10 cellular contexts compared by ENCODE assay signal in genomic region chr6:33212857-33213165, GRCh38. TPM values are rescaled to one million over a fixed set of nuclear protein-coding genes. Genes with fewer than 3 reads are reported as not detected.
DNase-seq lines count a peak whose midpoint lies in the region; ATAC-seq, FAIRE-seq and TF ChIP-seq lines count a peak whose summit lies in the region.
"Had no signal": no experiment of that assay in that cellular context is flagged by ENCODE, and none has a peak within 500 bp of the region (broad histone marks: within the 10 kb centered on the region; RNA-seq: fewer than 3 reads in every experiment).

No MANE protein-coding gene starts in this region.

- dilution Hi-C loops in keratinocyte (cut with MboI; ENCODE audit: extremely low pct_ligation_motif_present, low sequenced_read_pairs): no loop called here

- H3K9me3 ChIP-seq in adipocyte (ENCODE audit: control insufficient read depth, low read length) (no peaks in the 10 kb centered on the region), keratinocyte (ENCODE audit: control insufficient read depth, low read depth, low read length) (no peaks in the 10 kb centered on the region), stomach (no peaks in the 10 kb centered on the region)

- no peak for FAIRE-seq in keratinocyte (lab: Jason Lieb, UNC)

- peaks cover 17% of the 10 kb centered on the region for H3K36me3 ChIP-seq in adipocyte (ENCODE audit: control insufficient read depth, insufficient read depth, low read length, severe bottlenecking)
- peaks cover 3 to 13% of the 10 kb centered on the region in 2 experiments for H3K36me3 ChIP-seq in keratinocyte (ENCODE audit: control insufficient read depth in 2 of 2, extremely low read depth in 1 of 2, insufficient read depth in 2 of 2, low read length in 2 of 2)
- H3K36me3 ChIP-seq in stomach: peaks cover 0 to 32% (median 28%) of the 10 kb centered on the region in 4 donors

- H3K79me2 ChIP-seq in keratinocyte (ENCODE audit: control insufficient read depth, insufficient read depth, low read length): no peaks in the 10 kb centered on the region

- H3K9me1 ChIP-seq in keratinocyte (ENCODE audit: control insufficient read depth, extremely low read depth, insufficient read depth, low read length): no peaks in the 10 kb centered on the region

- H4K20me1 ChIP-seq in keratinocyte (ENCODE audit: control insufficient read depth, extremely low read depth, insufficient read depth, low read length): no peaks in the 10 kb centered on the region

- ATAC-seq in HG03039 (IDR thresholded peaks at IDR 0.05; ENCODE audit: unreplicated experiment): no peak

- H3K4me1 ChIP-seq in adipocyte (ENCODE audit: control insufficient read depth, insufficient read depth, low read length) (peaks cover 16% of the 10 kb centered on the region), keratinocyte (ENCODE audit: control insufficient read depth, extremely low read depth, insufficient read depth, low read length) (peaks cover 28% of the 10 kb centered on the region), stomach (peaks cover 17 to 42% (median 29%) of the 10 kb centered on the region in 4 donors)

- intact Hi-C loops in stomach (cut with DNase I; ENCODE audit: low total_unique reads): no loop called here

- DNase-seq in NCI-H2171 treated with DMSO at 0.1 percent for 48 hours (lab: John Stamatoyannopoulos, UW): peak; percentile 44
- DNase-seq in NCI-H2171 (lab: John Stamatoyannopoulos, UW): no peak
- no peak for DNase-seq in adipocyte (ENCODE audit: low read depth)
- DNase-seq in keratinocyte (ENCODE audit: low read depth, low spot score): no peak
- DNase-seq in stomach: no peak
- no peak for DNase-seq in NCI-H1930 (lab: John Stamatoyannopoulos, UW)
- DNase-seq in inferior parietal cortex (ENCODE audit: extremely low spot score): no peak
- DNase-seq: activated CD4-positive, alpha-beta T cell treated with anti-CD3 and anti-CD28 coated beads, Interleukin-2, amount 50 U/mL, for 4 hours; NCI-H1105 had no signal

- no peak for TF ChIP-seq POLR2A in stomach (IDR thresholded peaks at IDR 0.05)

- 4 to 8% (median 6%) methylated on average over 6 of the region's 6 CpGs for WGBS in stomach, 5 donors

- H3K9ac ChIP-seq in adipocyte (ENCODE audit: low read length) (peak overlapping the region; percentile 89), keratinocyte (ENCODE audit: control insufficient read depth, extremely low read depth, insufficient read depth, low read length) (peak overlapping the region; percentile 69)

- peak overlapping the region; percentile 77 for H2AFZ ChIP-seq in keratinocyte (ENCODE audit: control insufficient read depth, low read length)

- H3K4me2 ChIP-seq in keratinocyte (ENCODE audit: control insufficient read depth, extremely low read depth, insufficient read depth, low read depth, low read length): peak overlapping the region; percentile 82

- TF ChIP-seq CTCF in keratinocyte (optimal IDR thresholded peaks at IDR 0.05 in 1 of 3, IDR thresholded peaks at IDR 0.05 in 1 of 3, conservative IDR thresholded peaks at IDR 0.05 in 1 of 3; ENCODE audit: extremely low read depth in 1 of 3, insufficient read depth in 2 of 3, low read length in 3 of 3) (no peak), stomach (IDR thresholded peaks at IDR 0.05) (no peak)

- TF ChIP-seq EP300 in stomach (IDR thresholded peaks at IDR 0.05): no peak

- H3K27ac ChIP-seq in keratinocyte (ENCODE audit: control insufficient read depth, insufficient read depth, low read length): no peak overlapping the region
- peak overlapping the region in 1 of 5 donors; percentile 46 for H3K27ac ChIP-seq in stomach

- peak overlapping the region; percentile 84 for H3K4me3 ChIP-seq in adipocyte (ENCODE audit: low read length)
- peak overlapping the region; percentile 31 to 64 (median 61) for H3K4me3 ChIP-seq in keratinocyte (ENCODE audit: control insufficient read depth in 2 of 3, extremely low read depth in 1 of 3, insufficient read depth in 2 of 3, low read depth in 1 of 3, low read length in 3 of 3)
- peak overlapping the region; percentile 38 to 51 (median 45) for H3K4me3 ChIP-seq in stomach

- no peaks in the 10 kb centered on the region for H3K27me3 ChIP-seq in adipocyte (replicated peaks; ENCODE audit: control insufficient read depth, insufficient read depth, low read length)
- no peaks in the 10 kb centered on the region for H3K27me3 ChIP-seq in keratinocyte (ENCODE audit: control insufficient read depth, extremely low read depth, insufficient read depth, low read length)
- H3K27me3 ChIP-seq in stomach: peaks cover 0 to 13% (median 10%) of the 10 kb centered on the region in 3 donors

RNA-seq across cellular contexts. Expression of gene RING1, which starts 4.5 kb away (rescaled TPM):
- polyA plus RNA-seq in keratinocyte (20.3 to 28.3 TPM (median 23.0 TPM) in 3 replicates), stomach (10 to 100 TPM; 35.1 to 45.4 (median 37.4) TPM)
- 5.3 TPM for polyA plus RNA-seq in keratinocyte (2011; ENCODE audit: low read depth)
- 15.0 and 20.2 TPM in 2 replicates for polyA plus RNA-seq in keratinocyte (2011; cell fraction: cytosol; rRNA removed)
- 34.1 and 40.8 TPM in 2 replicates for polyA plus RNA-seq in keratinocyte (2011; cell fraction: nucleus; rRNA removed)
- polyA plus RNA-seq in keratinocyte (2012; ENCODE audit: low replicate concordance): 22.6 and 32.8 TPM in 2 replicates
- 12.8 to 30.2 TPM (median 20.1 TPM) in 3 replicates for polyA minus RNA-seq in keratinocyte
- polyA minus RNA-seq in keratinocyte (2011; cell fraction: cytosol; rRNA and poly(A)+ RNA removed): 16.5 TPM
- 5.1 and 5.7 TPM in 2 replicates for polyA minus RNA-seq in keratinocyte (2011; cell fraction: nucleus; rRNA and poly(A)+ RNA removed)
- total RNA-seq in stomach: 100 to 1,000 TPM in 1 of 5 donors, 10 to 100 TPM in 4; 14.3 to 140 (median 20.7) TPM

RNA-seq across cellular contexts. Expression of gene HSD17B8, which starts 8.4 kb away (rescaled TPM):
- polyA plus RNA-seq in keratinocyte (18.6 to 22.1 TPM (median 20.7 TPM) in 3 replicates), stomach (10 to 100 TPM; 21.5 to 29.9 (median 24.5) TPM)
- polyA plus RNA-seq in keratinocyte (2011; ENCODE audit: low read depth): 5.3 TPM
- polyA plus RNA-seq in keratinocyte (2011; cell fraction: cytosol; rRNA removed): 13.2 and 24.1 TPM in 2 replicates
- polyA plus RNA-seq in keratinocyte (2011; cell fraction: nucleus; rRNA removed): 13.4 and 14.7 TPM in 2 replicates
- 13.9 and 18.3 TPM in 2 replicates for polyA plus RNA-seq in keratinocyte (2012; ENCODE audit: low replicate concordance)
- polyA minus RNA-seq in keratinocyte: 8.5 to 13.3 TPM (median 12.3 TPM) in 3 replicates
- polyA minus RNA-seq in keratinocyte (2011; cell fraction: cytosol; rRNA and poly(A)+ RNA removed): 12.5 TPM
- polyA minus RNA-seq in keratinocyte (2011; cell fraction: nucleus; rRNA and poly(A)+ RNA removed): 2.0 and 3.7 TPM in 2 replicates
- 10 to 100 TPM in 2 of 5 donors, 1 to 10 TPM in 2, not detected in 1; 8.0 to 24.8 (median 14.5) TPM for total RNA-seq in stomach

RNA-seq across cellular contexts. Expression of gene SLC39A7, which starts 12.1 kb away (rescaled TPM):
- 47.6 to 68.6 TPM (median 54.0 TPM) in 3 replicates for polyA plus RNA-seq in keratinocyte
- polyA plus RNA-seq in keratinocyte (2011; ENCODE audit: low read depth): 23.5 TPM
- 28.0 and 32.5 TPM in 2 replicates for polyA plus RNA-seq in keratinocyte (2011; cell fraction: cytosol; rRNA removed)
- 126 and 135 TPM in 2 replicates for polyA plus RNA-seq in keratinocyte (2011; cell fraction: nucleus; rRNA removed)
- polyA plus RNA-seq in keratinocyte (2012; ENCODE audit: low replicate concordance): 48.9 and 98.3 TPM in 2 replicates
- polyA minus RNA-seq in keratinocyte: 36.1 to 86.7 TPM (median 50.6 TPM) in 3 replicates
- 17.3 TPM for polyA minus RNA-seq in keratinocyte (2011; cell fraction: cytosol; rRNA and poly(A)+ RNA removed)
- polyA minus RNA-seq in keratinocyte (2011; cell fraction: nucleus; rRNA and poly(A)+ RNA removed): 40.8 and 62.0 TPM in 2 replicates
- 100 to 1,000 TPM in 1 of 5 donors, 10 to 100 TPM in 3, 1 to 10 TPM in 1; 9.3 to 119 (median 75.8) TPM for total RNA-seq in stomach
- 10 to 100 TPM; 33.6 to 59.8 (median 54.5) TPM for polyA plus RNA-seq in stomach

RNA-seq across cellular contexts. Expression of gene RXRB, which starts 12.3 kb away (rescaled TPM):
- polyA plus RNA-seq in keratinocyte: 23.2 to 32.4 TPM (median 25.7 TPM) in 3 replicates
- 4.9 TPM for polyA plus RNA-seq in keratinocyte (2011; ENCODE audit: low read depth)
- polyA plus RNA-seq in keratinocyte (2011; cell fraction: cytosol; rRNA removed): 14.6 and 15.3 TPM in 2 replicates
- 62.1 and 65.8 TPM in 2 replicates for polyA plus RNA-seq in keratinocyte (2011; cell fraction: nucleus; rRNA removed)
- polyA plus RNA-seq in keratinocyte (2012; ENCODE audit: low replicate concordance): 22.3 and 24.5 TPM in 2 replicates
- 30.8 to 33.3 TPM (median 32.9 TPM) in 3 replicates for polyA minus RNA-seq in keratinocyte
- 16.5 TPM for polyA minus RNA-seq in keratinocyte (2011; cell fraction: cytosol; rRNA and poly(A)+ RNA removed)
- 17.1 and 19.2 TPM in 2 replicates for polyA minus RNA-seq in keratinocyte (2011; cell fraction: nucleus; rRNA and poly(A)+ RNA removed)
- total RNA-seq in stomach: 10 to 100 TPM in 3 of 5 donors, 1 to 10 TPM in 2; 2.9 to 50.4 (median 10.7) TPM
- polyA plus RNA-seq in stomach: 10 to 100 TPM; 15.9 to 32.7 (median 17.3) TPM

RNA-seq across cellular contexts. Expression of gene COL11A2, which starts 20.5 kb away (rescaled TPM):
- polyA plus RNA-seq in keratinocyte (0.06 to 0.18 TPM (median 0.08 TPM) in 3 replicates), stomach (under 1 TPM in 2 of 3 donors, not detected in 1; 0.19 to 0.88 TPM)
- 0.15 TPM for polyA plus RNA-seq in keratinocyte (2011; ENCODE audit: low read depth)
- polyA plus RNA-seq in keratinocyte (2011; cell fraction: cytosol; rRNA removed): 0.04 and 0.05 TPM in 2 replicates
- 0.83 and 0.93 TPM in 2 replicates for polyA plus RNA-seq in keratinocyte (2011; cell fraction: nucleus; rRNA removed)
- polyA plus RNA-seq in keratinocyte (2012; ENCODE audit: low replicate concordance): 0.09 and 0.38 TPM in 2 replicates
- 0.29 TPM in 1 of 3 replicates, not detected in the others for polyA minus RNA-seq in keratinocyte
- polyA minus RNA-seq in keratinocyte (2011; cell fraction: cytosol; rRNA and poly(A)+ RNA removed): not detected
- 0.63 TPM in 1 of 2 replicates, not detected in the other for polyA minus RNA-seq in keratinocyte (2011; cell fraction: nucleus; rRNA and poly(A)+ RNA removed)
- total RNA-seq in stomach: 1 to 10 TPM in 1 of 5 donors, under 1 TPM in 2, not detected in 2; under 0.01 to 1.5 (median 0.87) TPM
